ENCODE assay signal across 13 cellular contexts in genomic region chr16:62805221-62805857, GRCh38.
"Had no signal": no experiment of that assay in that cellular context is flagged by ENCODE, and none has a peak within 500 bp of the region (broad histone marks: within the 10 kb centered on the region; RNA-seq: fewer than 3 reads in every experiment).

No MANE protein-coding gene starts in this region.

- H3K4me3 ChIP-seq: prostate gland, transverse colon had no signal

- H3K9me3 ChIP-seq: prostate gland, transverse colon had no signal

- H3K27ac ChIP-seq: foreskin keratinocyte, prostate gland, transverse colon had no signal

- H3K27me3 ChIP-seq: foreskin keratinocyte, transverse colon had no signal

- DNase-seq: activated CD4-positive, alpha-beta T cell treated with anti-CD3 and anti-CD28 coated beads, Interleukin-2, amount 50 U/mL, for 4 hours; activated gamma-delta T cell; effector CD8-positive, alpha-beta T cell; foreskin keratinocyte; occipital lobe; stimulated activated CD4-positive, alpha-beta T cell treated with anti-CD3 and anti-CD28 coated beads, Interleukin-12 subunit alpha, Interleukin-12 subunit beta, amount 100 ng/mL, for 4 hours; stimulated activated CD4-positive, alpha-beta T cell treated with anti-CD3 and anti-CD28 coated beads, Interleukin-1b, Interleukin-23, amount 100 ng/mL, for 48 hours; stimulated activated CD8-positive, alpha-beta memory T cell treated with anti-CD3 and anti-CD28 coated beads, Interleukin-4, amount 100 ng/mL, for 48 hours; stimulated activated naive CD4-positive, alpha-beta T cell; SW 1271; T-helper 2 cell; transverse colon had no signal

- H3K4me1 ChIP-seq: foreskin keratinocyte, prostate gland, transverse colon had no signal

- H3K36me3 ChIP-seq: prostate gland, transverse colon had no signal

- ATAC-seq: foreskin keratinocyte had no signal
